Comparison of ENCODE assay signal across 2 cellular contexts in genomic region chr20:46546293-46546692, GRCh38.
TF ChIP-seq lines count a peak whose summit lies in the region.

No MANE protein-coding gene starts in this region.

TF ChIP-seq in HCT116, 20 proteins besides CTCF, POLR2A, EP300 and RAD21:
- TF ChIP-seq, protein P1, sequence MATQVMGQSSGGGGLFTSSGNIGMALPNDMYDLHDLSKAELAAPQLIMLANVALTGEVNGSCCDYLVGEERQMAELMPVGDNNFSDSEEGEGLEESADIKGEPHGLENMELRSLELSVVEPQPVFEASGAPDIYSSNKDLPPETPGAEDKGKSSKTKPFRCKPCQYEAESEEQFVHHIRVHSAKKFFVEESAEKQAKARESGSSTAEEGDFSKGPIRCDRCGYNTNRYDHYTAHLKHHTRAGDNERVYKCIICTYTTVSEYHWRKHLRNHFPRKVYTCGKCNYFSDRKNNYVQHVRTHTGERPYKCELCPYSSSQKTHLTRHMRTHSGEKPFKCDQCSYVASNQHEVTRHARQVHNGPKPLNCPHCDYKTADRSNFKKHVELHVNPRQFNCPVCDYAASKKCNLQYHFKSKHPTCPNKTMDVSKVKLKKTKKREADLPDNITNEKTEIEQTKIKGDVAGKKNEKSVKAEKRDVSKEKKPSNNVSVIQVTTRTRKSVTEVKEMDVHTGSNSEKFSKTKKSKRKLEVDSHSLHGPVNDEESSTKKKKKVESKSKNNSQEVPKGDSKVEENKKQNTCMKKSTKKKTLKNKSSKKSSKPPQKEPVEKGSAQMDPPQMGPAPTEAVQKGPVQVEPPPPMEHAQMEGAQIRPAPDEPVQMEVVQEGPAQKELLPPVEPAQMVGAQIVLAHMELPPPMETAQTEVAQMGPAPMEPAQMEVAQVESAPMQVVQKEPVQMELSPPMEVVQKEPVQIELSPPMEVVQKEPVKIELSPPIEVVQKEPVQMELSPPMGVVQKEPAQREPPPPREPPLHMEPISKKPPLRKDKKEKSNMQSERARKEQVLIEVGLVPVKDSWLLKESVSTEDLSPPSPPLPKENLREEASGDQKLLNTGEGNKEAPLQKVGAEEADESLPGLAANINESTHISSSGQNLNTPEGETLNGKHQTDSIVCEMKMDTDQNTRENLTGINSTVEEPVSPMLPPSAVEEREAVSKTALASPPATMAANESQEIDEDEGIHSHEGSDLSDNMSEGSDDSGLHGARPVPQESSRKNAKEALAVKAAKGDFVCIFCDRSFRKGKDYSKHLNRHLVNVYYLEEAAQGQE (IDR thresholded peaks at IDR 0.05; ENCODE audit: low read depth): no peak
- TF ChIP-seq MAX (IDR thresholded peaks at IDR 0.05) (no peak), JUND (IDR thresholded peaks at IDR 0.05) (no peak), EGR1 (IDR thresholded peaks at IDR 0.05; ENCODE audit: low read depth) (no peak), ELF1 (IDR thresholded peaks at IDR 0.05; ENCODE audit: borderline replicate concordance, low read depth) (no peak), ZNF274 (IDR thresholded peaks at IDR 0.05; ENCODE audit: low read depth, low read length) (no peak), ZFX (IDR thresholded peaks at IDR 0.05) (no peak), SP1 (IDR thresholded peaks at IDR 0.05; ENCODE audit: low read depth) (no peak), CBX3 (IDR thresholded peaks at IDR 0.05; ENCODE audit: low read depth) (no peak), SRF (IDR thresholded peaks at IDR 0.05; ENCODE audit: low read depth) (no peak), TCF7L2 (IDR thresholded peaks at IDR 0.05; ENCODE audit: borderline replicate concordance, extremely low read depth, insufficient read depth, insufficient read length) (no peak), CEBPB (IDR thresholded peaks at IDR 0.05; ENCODE audit: low read depth) (no peak), SIN3A (IDR thresholded peaks at IDR 0.05; ENCODE audit: low read depth) (no peak), POLR2AphosphoS5 (IDR thresholded peaks at IDR 0.05; ENCODE audit: low read depth, low read length) (no peak), YY1 (IDR thresholded peaks at IDR 0.05; ENCODE audit: extremely low read depth, insufficient replicate concordance, low read depth, low read length) (no peak)

TF ChIP-seq in H1, 55 proteins besides CTCF, POLR2A, EP300 and RAD21:
- TF ChIP-seq, protein P2, sequence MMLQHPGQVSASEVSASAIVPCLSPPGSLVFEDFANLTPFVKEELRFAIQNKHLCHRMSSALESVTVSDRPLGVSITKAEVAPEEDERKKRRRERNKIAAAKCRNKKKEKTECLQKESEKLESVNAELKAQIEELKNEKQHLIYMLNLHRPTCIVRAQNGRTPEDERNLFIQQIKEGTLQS (IDR thresholded peaks at IDR 0.05; ENCODE audit: insufficient read depth, low read depth, low read length): no peak
- TF ChIP-seq RBBP5 (IDR thresholded peaks at IDR 0.05; ENCODE audit: borderline replicate concordance, low read depth, low read length): no peak
- TF ChIP-seq, protein P3, sequence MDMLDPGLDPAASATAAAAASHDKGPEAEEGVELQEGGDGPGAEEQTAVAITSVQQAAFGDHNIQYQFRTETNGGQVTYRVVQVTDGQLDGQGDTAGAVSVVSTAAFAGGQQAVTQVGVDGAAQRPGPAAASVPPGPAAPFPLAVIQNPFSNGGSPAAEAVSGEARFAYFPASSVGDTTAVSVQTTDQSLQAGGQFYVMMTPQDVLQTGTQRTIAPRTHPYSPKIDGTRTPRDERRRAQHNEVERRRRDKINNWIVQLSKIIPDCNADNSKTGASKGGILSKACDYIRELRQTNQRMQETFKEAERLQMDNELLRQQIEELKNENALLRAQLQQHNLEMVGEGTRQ (IDR thresholded peaks at IDR 0.05; ENCODE audit: low read length): peak; percentile 28; the same call in 1 of the 2 replicates
